ENCODE assay signal across 18 cellular contexts in genomic region chr7:149241695-149242094, GRCh38. TPM values are rescaled to one million over a fixed set of nuclear protein-coding genes. Genes with fewer than 3 reads are reported as not detected.
A peak's percentile ranks its signal among the peaks of the same experiment; 100 is the strongest.
DNase-seq lines count a peak whose midpoint lies in the region; ATAC-seq, FAIRE-seq and TF ChIP-seq lines count a peak whose summit lies in the region.
"Had no signal": no experiment of that assay in that cellular context is flagged by ENCODE, and none has a peak within 500 bp of the region (broad histone marks: within the 10 kb centered on the region; RNA-seq: fewer than 3 reads in every experiment).

No MANE protein-coding gene starts in this region.

- TF ChIP-seq CTCF in chondrocyte (IDR thresholded peaks at IDR 0.05) (no peak), neural progenitor cell (IDR thresholded peaks at IDR 0.05) (no peak), esophagus squamous epithelium (IDR thresholded peaks at IDR 0.05) (no peak)

- H2AFZ ChIP-seq in neural progenitor cell (replicated peaks) (no peak overlapping the region), mesenchymal stem cell (ENCODE audit: low read depth, low read length) (no peak overlapping the region)

- peaks cover 2% of the 10 kb centered on the region for H3K27me3 Mint-ChIP-seq in activated T-cell treated with anti-CD3 and anti-CD28 coated beads, Interleukin-2, amount 50 U/mL, for 4 hours (ENCODE audit: low read depth)
- H3K27me3 Mint-ChIP-seq in T-cell: peaks cover under 1 to 8% of the 10 kb centered on the region in 2 donors
- H3K27me3 Mint-ChIP-seq in chondrocyte (ENCODE audit: low read depth): no peaks in the 10 kb centered on the region
- peaks cover 6% of the 10 kb centered on the region for H3K27me3 Mint-ChIP-seq in neural progenitor cell (ENCODE audit: insufficient read depth, low read depth)

- H3K4me2 ChIP-seq in neural progenitor cell: no peak overlapping the region
- no peak overlapping the region for H3K4me2 ChIP-seq in mesenchymal stem cell (ENCODE audit: low read length, poor library complexity, severe bottlenecking)

- H3F3A ChIP-seq in neural progenitor cell (ENCODE audit: low read depth): no peaks in the 10 kb centered on the region

- H3K9me3 Mint-ChIP-seq in activated T-cell treated with anti-CD3 and anti-CD28 coated beads, Interleukin-2, amount 50 U/mL, for 4 hours: no peaks in the 10 kb centered on the region
- H3K9me3 Mint-ChIP-seq in T-cell: peaks cover 0 to 5% (median 3%) of the 10 kb centered on the region in 3 donors
- peaks cover 9% of the 10 kb centered on the region for H3K9me3 Mint-ChIP-seq in chondrocyte (ENCODE audit: low read depth)
- H3K9me3 Mint-ChIP-seq in neural progenitor cell: peaks cover 12% of the 10 kb centered on the region

- no peak overlapping the region for H3K4me3 ChIP-seq in neural progenitor cell
- H3K4me3 ChIP-seq in esophagus squamous epithelium: no peak overlapping the region
- H3K4me3 ChIP-seq in mesenchymal stem cell (ENCODE audit: insufficient read depth in 1 of 2, low read depth in 1 of 2, low read length in 2 of 2): no peak overlapping the region
- H3K4me3 ChIP-seq: tibial artery had no signal

- H3K4me1 ChIP-seq in neural progenitor cell (peaks cover 8% of the 10 kb centered on the region), esophagus squamous epithelium (peaks cover 15 to 38% (median 21%) of the 10 kb centered on the region in 3 donors), mesenchymal stem cell (ENCODE audit: control insufficient read depth, insufficient read depth, low read depth, low read length) (peaks cover 6% of the 10 kb centered on the region)

- CTCF ChIA-PET in T-cell (lab: Charles Lee): interaction anchor here (0.6 to 1.4 kb wide), 5 partner anchors 20 to 536 kb away, joined by 3 to 7 read pairs (median 5); partner anchors contain the start of gene ZNF783 (in 1 of the 2)

- no peak overlapping the region for H2BK120ac ChIP-seq in mesenchymal stem cell (ENCODE audit: low read depth, low read length)

- peaks cover 72% of the 10 kb centered on the region for H3K79me2 ChIP-seq in neural progenitor cell (ENCODE audit: low read depth)

- H3K36me3 Mint-ChIP-seq in activated T-cell treated with anti-CD3 and anti-CD28 coated beads, Interleukin-2, amount 50 U/mL, for 4 hours (ENCODE audit: insufficient read depth): peaks cover 9% of the 10 kb centered on the region
- H3K36me3 Mint-ChIP-seq in T-cell (peaks cover 8% of the 10 kb centered on the region), chondrocyte (ENCODE audit: low read depth) (peaks cover 6% of the 10 kb centered on the region), neural progenitor cell (peaks cover 17% of the 10 kb centered on the region)

- H2BK12ac ChIP-seq in mesenchymal stem cell (ENCODE audit: low read length in 2 of 2): no peak overlapping the region

- peaks cover 6% of the 10 kb centered on the region for H3K79me1 ChIP-seq in mesenchymal stem cell (replicated peaks; ENCODE audit: low read length, poor library complexity, severe bottlenecking)

- no peak overlapping the region for H3K18ac ChIP-seq in mesenchymal stem cell (ENCODE audit: low read depth in 1 of 2, low read length in 2 of 2)

- POLR2A ChIA-PET in T-cell (lab: Charles Lee): no interaction called here

- H2BK15ac ChIP-seq in mesenchymal stem cell (ENCODE audit: low read depth, poor library complexity, severe bottlenecking): no peak overlapping the region

- intact Hi-C loops in esophagus squamous epithelium (cut with DNase I): no loop called here

- H2BK5ac ChIP-seq in mesenchymal stem cell (ENCODE audit: low read depth, low read length, poor library complexity, severe bottlenecking): no peak overlapping the region

- 86 to 89% methylated on average over 4 to 5 of the region's 5 CpGs for WGBS in esophagus squamous epithelium, 2 donors
- 92% methylated on average over 5 of the region's 5 CpGs for WGBS in mesenchymal stem cell

- H3K23ac ChIP-seq in mesenchymal stem cell (ENCODE audit: low read length in 2 of 2): no peak overlapping the region

- DNase-seq in activated T-cell treated with anti-CD3 and anti-CD28 coated beads, Interleukin-2, amount 50 U/mL, for 4 hours: no peak
- DNase-seq in activated T-cell treated with anti-CD3 and anti-CD28 coated beads, Interleukin-2, amount 50 U/mL, for 1 hour: no peak
- DNase-seq in T-cell: no peak
- DNase-seq in chondrocyte (ENCODE audit: low spot score): peak; percentile 2
- no peak for DNase-seq in neural progenitor cell (ENCODE audit: low spot score)
- no peak for DNase-seq in esophagus squamous epithelium (lab: John Stamatoyannopoulos, UW)
- no peak for DNase-seq in mesenchymal stem cell
- DNase-seq in GM12892 (ENCODE audit: insufficient read length): no peak
- DNase-seq: DMS79; effector CD8-positive, alpha-beta T cell; glutamatergic neuron; NCI-H1105 treated with DMSO at 0.1 percent for 48 hours; NCI-H526; SHP77 treated with DMSO at 0.1 percent for 48 hours; tibial artery had no signal

- H3K9me3 ChIP-seq in neural progenitor cell (ENCODE audit: low read depth) (no peaks in the 10 kb centered on the region), esophagus squamous epithelium (no peaks in the 10 kb centered on the region), mesenchymal stem cell (ENCODE audit: control insufficient read depth, low read length) (peaks cover 4% of the 10 kb centered on the region)
- H3K9me3 ChIP-seq: tibial artery had no signal

- no peak for FAIRE-seq in GM12892 (lab: Jason Lieb, UNC)

- H3K27ac ChIP-seq in neural progenitor cell (no peak overlapping the region), esophagus squamous epithelium (no peak overlapping the region), mesenchymal stem cell (ENCODE audit: low read length, poor library complexity, severe bottlenecking) (no peak overlapping the region)
- H3K27ac ChIP-seq: C4-2B, tibial artery had no signal

- no peak overlapping the region for H3K9ac ChIP-seq in neural progenitor cell
- no peak overlapping the region for H3K9ac ChIP-seq in mesenchymal stem cell (ENCODE audit: low read length)

- TF ChIP-seq POLR2A in esophagus squamous epithelium (IDR thresholded peaks at IDR 0.05): no peak
- TF ChIP-seq POLR2A in GM12892 (IDR thresholded peaks at IDR 0.05; ENCODE audit: low read depth, low read length): no peak

- peak overlapping the region in 1 of 2 donors; percentile 22 for H3K27ac Mint-ChIP-seq in T-cell
- no peak overlapping the region for H3K27ac Mint-ChIP-seq in chondrocyte (ENCODE audit: unreplicated experiment)
- H3K27ac Mint-ChIP-seq in neural progenitor cell: no peak overlapping the region
- H3K27ac Mint-ChIP-seq: T-helper 1 cell treated with Interleukin-12 subunit alpha and Interleukin-12 subunit beta and Interleukin-4 antibody, amounts not matched to agents 30 μg/mL and 1 μg/mL, for 36 hours had no signal

- H4K91ac ChIP-seq in mesenchymal stem cell (ENCODE audit: low read length): no peak overlapping the region

- H4K20me1 ChIP-seq in neural progenitor cell (ENCODE audit: low read depth): peaks cover 30% of the 10 kb centered on the region

- no peaks in the 10 kb centered on the region for H3K36me3 ChIP-seq in neural progenitor cell
- H3K36me3 ChIP-seq in esophagus squamous epithelium: no peaks in the 10 kb centered on the region
- no peaks in the 10 kb centered on the region for H3K36me3 ChIP-seq in mesenchymal stem cell (ENCODE audit: control insufficient read depth in 1 of 2, insufficient read depth in 2 of 2, low read depth in 1 of 2, low read length in 2 of 2)
- H3K36me3 ChIP-seq: tibial artery had no signal

- H2AK5ac ChIP-seq in mesenchymal stem cell (ENCODE audit: low read length, severe bottlenecking): no peak overlapping the region

- H3K27me3 ChIP-seq in neural progenitor cell: peaks cover 25% of the 10 kb centered on the region
- H3K27me3 ChIP-seq in esophagus squamous epithelium: no peaks in the 10 kb centered on the region
- no peaks in the 10 kb centered on the region for H3K27me3 ChIP-seq in mesenchymal stem cell (ENCODE audit: control insufficient read depth in 1 of 2, insufficient read depth in 1 of 2, low read length in 2 of 2)
- H3K27me3 ChIP-seq: tibial artery had no signal

- no peak overlapping the region for H3K4ac ChIP-seq in mesenchymal stem cell (ENCODE audit: low read depth in 1 of 2, low read length in 2 of 2)

- peak overlapping the region; percentile 95 for H3K4me3 Mint-ChIP-seq in activated T-cell treated with anti-CD3 and anti-CD28 coated beads, Interleukin-2, amount 50 U/mL, for 4 hours
- H3K4me3 Mint-ChIP-seq in T-cell (peak overlapping the region; percentile 36 to 90 (median 89)), chondrocyte (ENCODE audit: unreplicated experiment) (no peak overlapping the region), neural progenitor cell (peak overlapping the region; percentile 64)
- H3K4me3 Mint-ChIP-seq: T-helper 1 cell treated with Interleukin-12 subunit alpha and Interleukin-12 subunit beta and Interleukin-4 antibody, amounts not matched to agents 30 μg/mL and 1 μg/mL, for 36 hours had no signal

- H3K4me1 Mint-ChIP-seq in activated T-cell treated with anti-CD3 and anti-CD28 coated beads, Interleukin-2, amount 50 U/mL, for 4 hours (ENCODE audit: low read depth): peaks cover 51% of the 10 kb centered on the region
- H3K4me1 Mint-ChIP-seq in T-cell (peaks cover 46 to 49% (median 49%) of the 10 kb centered on the region in 3 donors), chondrocyte (ENCODE audit: low read depth) (peaks cover 18% of the 10 kb centered on the region), neural progenitor cell (peaks cover 14% of the 10 kb centered on the region)

- no peak overlapping the region for H4K8ac ChIP-seq in mesenchymal stem cell (ENCODE audit: low read length)

- no peak for ATAC-seq in activated T-cell treated with anti-CD3 and anti-CD28 coated beads, Interleukin-2, amount 50 U/mL, for 4 hours
- ATAC-seq in T-cell (replicated peaks in 1 of 4): no peak
- ATAC-seq: activated CD4-positive, CD25-positive, alpha-beta regulatory T cell treated with anti-CD3 and anti-CD28 coated beads, Interleukin-2, amount 50 U/mL, for 24 hours had no signal

- no peak overlapping the region for H3K14ac ChIP-seq in mesenchymal stem cell (ENCODE audit: low read length in 2 of 2)

RNA-seq across cellular contexts. Expression of gene ZNF212, which starts 2.2 kb away (rescaled TPM):
- total RNA-seq in activated T-cell treated with anti-CD3 and anti-CD28 coated beads, Interleukin-2, amount 50 U/mL, for 4 hours: 10 to 100 TPM; 19.3 to 22.4 (median 20.5) TPM
- 10 to 100 TPM; 14.1 to 21.7 (median 19.6) TPM for total RNA-seq in T-cell
- 7.9 to 10.5 TPM (median 7.9 TPM) in 3 replicates for total RNA-seq in chondrocyte
- 11.2 and 15.7 TPM in 2 replicates for total RNA-seq in neural progenitor cell (ENCODE audit: low replicate concordance)
- 10 to 100 TPM in 2 of 4 donors, 1 to 10 TPM in 2; 8.0 to 11.1 (median 10.2) TPM for total RNA-seq in esophagus squamous epithelium
- polyA plus RNA-seq in mesenchymal stem cell (2013, experiment 1 of 2): 3.1 TPM
- polyA plus RNA-seq in mesenchymal stem cell (2013, experiment 2 of 2): 2.8 TPM
- 3.8 TPM for polyA plus RNA-seq in GM12892 (2012; ENCODE audit: missing spikeins)

RNA-seq across cellular contexts. Expression of gene ZNF783, which starts 20.3 kb away (rescaled TPM):
- 10 to 100 TPM; 24.0 to 28.5 (median 24.5) TPM for total RNA-seq in activated T-cell treated with anti-CD3 and anti-CD28 coated beads, Interleukin-2, amount 50 U/mL, for 4 hours
- total RNA-seq in T-cell (10 to 100 TPM; 31.1 to 49.4 (median 46.6) TPM), chondrocyte (19.0 to 22.8 TPM (median 19.9 TPM) in 3 replicates), neural progenitor cell (ENCODE audit: low replicate concordance) (5.5 and 12.0 TPM in 2 replicates), esophagus squamous epithelium (10 to 100 TPM in 1 of 4 donors, 1 to 10 TPM in 3; 3.1 to 15.6 (median 4.8) TPM)
- polyA plus RNA-seq in mesenchymal stem cell (2013, experiment 1 of 2): 3.7 TPM
- 3.5 TPM for polyA plus RNA-seq in mesenchymal stem cell (2013, experiment 2 of 2)
- polyA plus RNA-seq in GM12892 (2012; ENCODE audit: missing spikeins): 6.6 TPM

RNA-seq across cellular contexts. Expression of gene ZNF282, which starts 46.3 kb away (rescaled TPM):
- total RNA-seq in activated T-cell treated with anti-CD3 and anti-CD28 coated beads, Interleukin-2, amount 50 U/mL, for 4 hours: 10 to 100 TPM; 36.1 to 39.7 (median 38.3) TPM
- 10 to 100 TPM; 14.8 to 29.1 (median 22.4) TPM for total RNA-seq in T-cell
- 24.5 to 26.3 TPM (median 24.9 TPM) in 3 replicates for total RNA-seq in chondrocyte
- 15.9 and 28.0 TPM in 2 replicates for total RNA-seq in neural progenitor cell (ENCODE audit: low replicate concordance)
- total RNA-seq in esophagus squamous epithelium: 10 to 100 TPM; 13.9 to 21.7 (median 16.9) TPM
- polyA plus RNA-seq in mesenchymal stem cell (2013, experiment 1 of 2): 10.5 TPM
- 9.7 TPM for polyA plus RNA-seq in mesenchymal stem cell (2013, experiment 2 of 2)
- 5.3 TPM for polyA plus RNA-seq in GM12892 (2012; ENCODE audit: missing spikeins)
